19 cellular contexts compared by ENCODE assay signal in the genomic region with DNA sequence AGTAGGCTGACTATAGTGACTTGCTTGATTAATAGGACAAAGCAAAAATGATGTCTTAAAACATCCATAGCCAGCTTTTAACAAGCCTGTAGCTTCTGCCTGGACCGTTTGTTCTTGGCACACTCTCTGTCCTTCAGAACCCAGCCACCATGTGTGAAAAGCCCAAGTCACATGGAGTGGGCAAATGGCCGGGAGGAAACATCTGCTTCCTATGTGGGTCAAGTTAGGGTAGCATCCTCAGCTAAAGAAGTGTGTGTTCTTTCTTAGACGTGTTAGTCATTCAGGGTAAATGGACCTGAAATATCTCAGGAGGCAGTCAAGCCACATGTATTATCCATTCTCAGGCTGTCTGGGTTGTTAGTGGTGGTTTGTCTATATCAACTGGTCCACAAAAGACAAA. TPM values are rescaled to one million over a fixed set of nuclear protein-coding genes. Genes with fewer than 3 reads are reported as not detected.
DNase-seq lines count a peak whose midpoint lies in the region; ATAC-seq and TF ChIP-seq lines count a peak whose summit lies in the region.
"Had no signal": no experiment of that assay in that cellular context is flagged by ENCODE, and none has a peak within 500 bp of the region (broad histone marks: within the 10 kb centered on the region; RNA-seq: fewer than 3 reads in every experiment).

No MANE protein-coding gene starts in this region.

- no peaks in the 10 kb centered on the region for H3K4me1 Mint-ChIP-seq in glutamatergic neuron (ENCODE audit: low read depth, unreplicated experiment)

- DNase-seq in KBM-7 (peak; percentile 91), dermis microvascular lymphatic vessel endothelial cell (ENCODE audit: low read depth in 2 of 2) (peak; percentile 28 to 95), lower lobe of right lung (no peak), tibial nerve (ENCODE audit: low spot score in 2 of 2) (peak in 1 of 2 donors; percentile 65), NOMO-1 treated with dmso at 0.1 percent for 144 hours (lab: John Stamatoyannopoulos, UW; ENCODE audit: unreplicated experiment) (no peak), glutamatergic neuron (no peak)
- DNase-seq: activated gamma-delta T cell treated with Interleukin-2 at 50 U/mL for 16 hours; CD4-positive, CD25-positive, alpha-beta regulatory T cell; mesendoderm; NCI-H1048; NCI-H2171 treated with DMSO at 0.1 percent for 48 hours; stimulated activated CD4-positive, alpha-beta T cell treated with anti-CD3 and anti-CD28 coated beads, Interleukin-12 subunit alpha, Interleukin-12 subunit beta, amount 100 ng/mL, for 4 hours; WERI-Rb-1 had no signal

- ATAC-seq in lower lobe of right lung (peak; percentile 52 to 56), GM18861 (IDR thresholded peaks at IDR 0.05; ENCODE audit: unreplicated experiment) (no peak)

- peak; percentile 53 to 86 for TF ChIP-seq EP300 in tibial nerve (IDR thresholded peaks at IDR 0.05)

- H3K36me3 Mint-ChIP-seq in glutamatergic neuron (ENCODE audit: unreplicated experiment), result no peaks in the 10 kb centered on the region
- H3K36me3 Mint-ChIP-seq: CD4-positive, CD25-positive, alpha-beta regulatory T cell had no signal

- no peak for TF ChIP-seq POLR2A in tibial nerve (IDR thresholded peaks at IDR 0.05)

- H3K27me3 Mint-ChIP-seq in glutamatergic neuron (ENCODE audit: unreplicated experiment), result peaks cover 2% of the 10 kb centered on the region

- H3K9me3 ChIP-seq in lower lobe of right lung, result no peaks in the 10 kb centered on the region
- no peaks in the 10 kb centered on the region for H3K9me3 ChIP-seq in tibial nerve

- in situ Hi-C loops in KBM-7 (cut with MboI; ENCODE audit: low pct_unique_long_range_greater_than_20kb, low sequenced_read_pairs), result no loop called here

- TF ChIP-seq CTCF in lower lobe of right lung (IDR thresholded peaks at IDR 0.05) (no peak), tibial nerve (IDR thresholded peaks at IDR 0.05) (no peak), glutamatergic neuron (IDR thresholded peaks at IDR 0.05; ENCODE audit: partially characterized antibody, unreplicated experiment) (no peak)

- no peak overlapping the region for H3K27ac Mint-ChIP-seq in glutamatergic neuron (ENCODE audit: unreplicated experiment)
- H3K27ac Mint-ChIP-seq: CD4-positive, CD25-positive, alpha-beta regulatory T cell had no signal

- H3K4me3 Mint-ChIP-seq in glutamatergic neuron (ENCODE audit: unreplicated experiment), result no peak overlapping the region
- H3K4me3 Mint-ChIP-seq: CD4-positive, CD25-positive, alpha-beta regulatory T cell had no signal

- H3K27me3 ChIP-seq in lower lobe of right lung (ENCODE audit: low read depth), result peaks cover 5% of the 10 kb centered on the region
- H3K27me3 ChIP-seq in tibial nerve, result no peaks in the 10 kb centered on the region
- H3K27me3 ChIP-seq: dorsolateral prefrontal cortex had no signal

- H3K9me3 Mint-ChIP-seq in glutamatergic neuron (ENCODE audit: unreplicated experiment), result no peaks in the 10 kb centered on the region
- H3K9me3 Mint-ChIP-seq: CD4-positive, CD25-positive, alpha-beta regulatory T cell had no signal

- no peaks in the 10 kb centered on the region for H3K36me3 ChIP-seq in lower lobe of right lung
- no peaks in the 10 kb centered on the region for H3K36me3 ChIP-seq in tibial nerve
- H3K36me3 ChIP-seq: WERI-Rb-1 had no signal

- H3K4me3 ChIP-seq in lower lobe of right lung (no peak overlapping the region), tibial nerve (no peak overlapping the region)
- H3K4me3 ChIP-seq: dorsolateral prefrontal cortex, SK-N-MC had no signal

- WGBS in tibial nerve, 2 donors, result 34 to 59% methylated on average over 3 of the region's 3 CpGs

- intact Hi-C loops in lower lobe of right lung (cut with DNase I), result no loop called here

- H3K4me1 ChIP-seq in lower lobe of right lung (peaks cover 13% of the 10 kb centered on the region), tibial nerve (peaks cover 0 to 14% (median 0%) of the 10 kb centered on the region in 4 donors)

- H3K27ac ChIP-seq in lower lobe of right lung (no peak overlapping the region), tibial nerve (peak overlapping the region in 1 of 4 donors; percentile 48)
- H3K27ac ChIP-seq: SK-N-MC, WERI-Rb-1 had no signal

RNA-seq across cellular contexts. Expression of a gene that starts 23.4 kb away (rescaled TPM):
- total RNA-seq in dermis microvascular lymphatic vessel endothelial cell (not detected in 2 replicates), lower lobe of right lung (0.12 TPM), tibial nerve (1 to 10 TPM in 1 of 4 donors, under 1 TPM in 3; under 0.01 to 2.6 (median 0.41) TPM), glutamatergic neuron (ENCODE audit: unreplicated experiment) (0.44 TPM)
- total RNA-seq: activated CD8-positive, alpha-beta memory T cell treated with anti-CD3 and anti-CD28 coated beads for 36 hours; CD4-positive, CD25-positive, alpha-beta regulatory T cell; HT1080; osteocyte had no signal

Comparison
In these comparisons a context has a peak if more than half of its experiments do, and no peak if none do; other contexts are left out.
1. DNase-seq: peak in KBM-7 (single experiment) and dermis microvascular lymphatic vessel endothelial cell (2 of 2); none in lower lobe of right lung (single experiment), NOMO-1 treated with dmso at 0.1 percent for 144 hours (single experiment) and glutamatergic neuron (single experiment).